Comparison of ENCODE assay signal across 24 cellular contexts in the genomic region with DNA sequence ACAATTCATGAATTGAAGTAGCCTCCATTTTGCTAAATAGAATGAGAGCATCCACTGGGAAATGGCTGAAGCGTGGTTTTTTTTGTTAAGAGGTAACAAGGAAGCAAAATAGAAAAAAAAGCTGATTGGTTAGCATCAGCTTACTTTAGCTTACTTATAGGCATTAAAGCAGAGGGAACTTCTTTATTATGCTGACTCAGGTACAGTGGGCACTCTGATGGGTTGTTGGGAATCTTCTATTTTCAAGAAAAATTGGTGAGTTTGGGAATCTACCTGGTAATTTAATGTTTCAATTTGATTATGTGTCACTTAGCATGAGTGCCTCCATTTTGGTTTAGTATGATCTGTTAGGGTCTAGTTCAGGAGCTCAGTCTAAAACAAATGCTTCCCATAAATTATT.
"Had no signal": no experiment of that assay in that cellular context is flagged by ENCODE, and none has a peak within 500 bp of the region (broad histone marks: within the 10 kb centered on the region; RNA-seq: fewer than 3 reads in every experiment).

No MANE protein-coding gene starts in this region.

- H3K4me3 ChIP-seq: adrenal gland, SJCRH30, SK-N-MC had no signal

- H3K36me3 ChIP-seq: adrenal gland, SJCRH30 had no signal

- H3K9me3 ChIP-seq: SJCRH30 had no signal

- H3K36me3 Mint-ChIP-seq: activated naive CD4-positive, alpha-beta T cell treated with anti-CD3 and anti-CD28 coated beads, Interleukin-2, amount 50 U/mL, for 72 hours; brain had no signal

- H3K4me1 Mint-ChIP-seq: activated CD4-positive, alpha-beta T cell treated with anti-CD3 and anti-CD28 coated beads for 36 hours; activated CD4-positive, alpha-beta T cell treated with anti-CD3 and anti-CD28 coated beads, Interleukin-2, amount 10 ng/mL, durations not matched to agents 7 days and 5 days; brain had no signal

- H3K9me3 Mint-ChIP-seq: activated CD4-positive, alpha-beta T cell treated with anti-CD3 and anti-CD28 coated beads, Interleukin-2, amount 10 ng/mL, durations not matched to agents 7 days and 5 days; activated naive CD4-positive, alpha-beta T cell treated with anti-CD3 and anti-CD28 coated beads for 36 hours; activated naive CD4-positive, alpha-beta T cell treated with anti-CD3 and anti-CD28 coated beads, Interleukin-2, amount 50 U/mL, for 72 hours; activated T-helper 2 cell treated with anti-CD3 and anti-CD28 coated beads, Interferon-gamma antibody, Interleukin-2, Interleukin-4, amounts not matched to agents 10 μg/mL and 5 μg/mL and 100 μg/mL, durations not matched to agents 14 hours and 24 hours and 36 hours; brain had no signal

- H3K27me3 Mint-ChIP-seq: activated CD4-positive, alpha-beta T cell treated with anti-CD3 and anti-CD28 coated beads for 36 hours; activated CD4-positive, alpha-beta T cell treated with anti-CD3 and anti-CD28 coated beads, Interleukin-2, amount 10 ng/mL, durations not matched to agents 7 days and 5 days; activated T-cell treated with anti-CD3 and anti-CD28 coated beads, Interleukin-2, amount 50 U/mL, for 24 hours had no signal

- H3K4me3 Mint-ChIP-seq: activated CD4-positive, alpha-beta T cell treated with anti-CD3 and anti-CD28 coated beads for 36 hours; activated CD4-positive, alpha-beta T cell treated with anti-CD3 and anti-CD28 coated beads, Interleukin-2, amount 10 ng/mL, durations not matched to agents 7 days and 5 days; activated CD8-positive, alpha-beta T cell treated with anti-CD3 and anti-CD28 coated beads, Interleukin-2, amount 10 ng/mL, durations not matched to agents 7 days and 5 days; activated naive CD4-positive, alpha-beta T cell treated with anti-CD3 and anti-CD28 coated beads for 36 hours; activated T-cell treated with anti-CD3 and anti-CD28 coated beads, Interleukin-2, amount 50 U/mL, for 24 hours; brain had no signal

- ATAC-seq: activated CD4-positive, alpha-beta T cell treated with anti-CD3 and anti-CD28 coated beads for 36 hours; activated CD4-positive, CD25-positive, alpha-beta regulatory T cell treated with anti-CD3 and anti-CD28 coated beads, Interleukin-2, amount 50 U/mL, for 24 hours; activated CD8-positive, alpha-beta T cell treated with anti-CD3 and anti-CD28 coated beads, Interleukin-2, amount 10 ng/mL, durations not matched to agents 7 days and 5 days; activated naive CD4-positive, alpha-beta T cell treated with anti-CD3 and anti-CD28 coated beads, Interleukin-2, amount 50 U/mL, for 72 hours; Panc1 had no signal

- DNase-seq: activated CD4-positive, alpha-beta T cell treated with anti-CD3 and anti-CD28 coated beads for 36 hours; activated CD4-positive, alpha-beta T cell treated with anti-CD3 and anti-CD28 coated beads, Interleukin-2, amount 10 ng/mL, durations not matched to agents 7 days and 5 days; activated CD4-positive, alpha-beta T cell treated with anti-CD3 and anti-CD28 coated beads, Interleukin-2, amount 50 U/mL, for 48 hours; activated CD8-positive, alpha-beta T cell treated with anti-CD3 and anti-CD28 coated beads, Interleukin-2, amount 10 ng/mL, durations not matched to agents 7 days and 5 days; activated gamma-delta T cell treated with Interleukin-2 at 50 U/mL for 16 hours; activated naive CD4-positive, alpha-beta T cell treated with anti-CD3 and anti-CD28 coated beads for 36 hours; activated T-cell treated with anti-CD3 and anti-CD28 coated beads, Interleukin-2, amount 50 U/mL, for 24 hours; adrenal gland; caudate nucleus; cerebellar nuclear complex; NCI-H1092 treated with DMSO at 0.1 percent for 48 hours; NCI-H1417; NCI-H187 treated with DMSO at 0.1 percent for 48 hours; NCI-H2081; NCI-H226; NCI-H524 treated with DMSO at 0.1 percent for 48 hours; SHP77; SJCRH30 had no signal

- H3K27ac Mint-ChIP-seq: activated CD4-positive, alpha-beta T cell treated with anti-CD3 and anti-CD28 coated beads for 36 hours; activated CD4-positive, alpha-beta T cell treated with anti-CD3 and anti-CD28 coated beads, Interleukin-2, amount 10 ng/mL, durations not matched to agents 7 days and 5 days; activated CD8-positive, alpha-beta T cell treated with anti-CD3 and anti-CD28 coated beads, Interleukin-2, amount 10 ng/mL, durations not matched to agents 7 days and 5 days; activated naive CD4-positive, alpha-beta T cell treated with anti-CD3 and anti-CD28 coated beads for 36 hours; activated naive CD4-positive, alpha-beta T cell treated with anti-CD3 and anti-CD28 coated beads, Interleukin-2, amount 50 U/mL, for 72 hours; activated T-cell treated with anti-CD3 and anti-CD28 coated beads, Interleukin-2, amount 50 U/mL, for 24 hours; activated T-helper 2 cell treated with anti-CD3 and anti-CD28 coated beads, Interferon-gamma antibody, Interleukin-2, Interleukin-4, amounts not matched to agents 10 μg/mL and 5 μg/mL and 100 μg/mL, durations not matched to agents 14 hours and 24 hours and 36 hours; brain had no signal

- H3K4me1 ChIP-seq: adrenal gland, SJCRH30 had no signal

- H3K27ac ChIP-seq: adrenal gland, SJCRH30, SK-N-MC had no signal

- H3K27me3 ChIP-seq: adrenal gland had no signal
